ENCODE assay signal across 9 cellular contexts in genomic region chr20:9301129-9302072, GRCh38.
A peak's percentile ranks its signal among the peaks of the same experiment; 100 is the strongest.
DNase-seq lines count a peak whose midpoint lies in the region; ATAC-seq, FAIRE-seq and TF ChIP-seq lines count a peak whose summit lies in the region.
"Had no signal": no experiment of that assay in that cellular context is flagged by ENCODE, and none has a peak within 500 bp of the region (broad histone marks: within the 10 kb centered on the region; RNA-seq: fewer than 3 reads in every experiment).

No MANE protein-coding gene starts in this region.

- H3K36me3 ChIP-seq in prostate gland = no peaks in the 10 kb centered on the region

- intact Hi-C loops in prostate gland (cut with DNase I) = no loop called here

- no peaks in the 10 kb centered on the region for H3K4me1 ChIP-seq in prostate gland (replicated peaks)

- no peak for TF ChIP-seq POLR2A in prostate gland (IDR thresholded peaks at IDR 0.05)

- ATAC-seq in HG03097 (IDR thresholded peaks at IDR 0.05; ENCODE audit: low FRiP score, unreplicated experiment) = no peak

- no peak overlapping the region for H3K27ac ChIP-seq in prostate gland
- H3K27ac ChIP-seq: psoas muscle had no signal

- H3K4me3 ChIP-seq in HFF-Myc (replicated peaks; ENCODE audit: low read depth, low read length) (no peak overlapping the region), prostate gland (no peak overlapping the region)
- H3K4me3 ChIP-seq: psoas muscle had no signal

- no peak for FAIRE-seq in D721Med (lab: Jason Lieb, UNC)

- TF ChIP-seq CTCF in HFF-Myc (IDR thresholded peaks at IDR 0.05; ENCODE audit: low read depth, low read length, missing control alignments) (no peak), prostate gland (IDR thresholded peaks at IDR 0.05) (no peak), D721Med (IDR thresholded peaks at IDR 0.05; ENCODE audit: insufficient read depth, missing control alignments) (no peak)

- 62% methylated on average over 10 of the region's 10 CpGs for WGBS in prostate gland

- no peaks in the 10 kb centered on the region for H3K9me3 ChIP-seq in prostate gland
- H3K9me3 ChIP-seq: psoas muscle had no signal

- no peaks in the 10 kb centered on the region for H3K27me3 ChIP-seq in prostate gland (replicated peaks; ENCODE audit: insufficient read depth)

- peak; percentile 63 for DNase-seq in HFF-Myc (ENCODE audit: extremely low read depth, low read depth)
- DNase-seq in NCI-H748 treated with DMSO at 0.1 percent for 48 hours (lab: John Stamatoyannopoulos, UW) = peak; percentile 79
- peak; percentile 84 for DNase-seq in fibroblast of gingiva (ENCODE audit: low read depth)
- peak; percentile 77 for DNase-seq in prostate gland (ENCODE audit: low spot score)
- no peak for DNase-seq in D721Med (ENCODE audit: insufficient read length, low spot score)
- DNase-seq in activated T-cell treated with anti-CD3 and anti-CD28 coated beads for 4 hours = no peak
- no peak for DNase-seq in effector CD8-positive, alpha-beta T cell (lab: John Stamatoyannopoulos, UW)
- DNase-seq: psoas muscle had no signal

Comparison
In these comparisons a context has a peak if more than half of its experiments do, and no peak if none do; other contexts are left out.
1. DNase-seq: peak in HFF-Myc (single experiment), NCI-H748 treated with DMSO at 0.1 percent for 48 hours (single experiment), fibroblast of gingiva (single experiment) and prostate gland (single experiment); none in D721Med (single experiment), activated T-cell treated with anti-CD3 and anti-CD28 coated beads for 4 hours (single experiment) and effector CD8-positive, alpha-beta T cell (single experiment).